ENCODE assay signal across 11 cellular contexts in the genomic region with DNA sequence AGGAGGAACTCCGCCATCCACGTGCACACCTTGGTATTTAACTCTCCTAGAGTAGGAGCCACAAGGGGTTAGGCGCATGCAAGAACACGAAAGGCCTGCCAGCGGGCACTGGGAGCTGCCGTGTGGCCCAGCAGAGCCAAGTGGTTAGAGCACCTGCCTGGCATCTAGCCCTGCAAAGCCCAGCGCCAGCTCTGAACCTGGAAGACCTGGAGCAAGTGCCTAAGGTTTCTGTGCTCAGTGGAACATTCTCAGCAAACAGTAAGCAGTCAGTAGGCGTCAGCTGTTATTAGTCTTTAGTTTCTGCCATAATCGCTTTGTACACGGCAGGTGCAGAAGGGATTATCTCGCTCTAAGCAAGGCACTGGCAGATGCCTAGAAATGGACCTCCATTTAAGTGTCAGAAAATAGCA. TPM values are rescaled to one million over a fixed set of nuclear protein-coding genes. Genes with fewer than 3 reads are reported as not detected.
DNase-seq lines count a peak whose midpoint lies in the region; ATAC-seq, FAIRE-seq and TF ChIP-seq lines count a peak whose summit lies in the region.
"Had no signal": no experiment of that assay in that cellular context is flagged by ENCODE, and none has a peak within 500 bp of the region (broad histone marks: within the 10 kb centered on the region; RNA-seq: fewer than 3 reads in every experiment).

No MANE protein-coding gene starts in this region.

- H3K4me2 ChIP-seq in neuronal stem cell (ENCODE audit: insufficient read depth, low read length, poor library complexity, severe bottlenecking): no peak overlapping the region

- FAIRE-seq in D721Med (lab: Jason Lieb, UNC): peak; percentile 97

- DNase-seq in D721Med (ENCODE audit: insufficient read length, low spot score) (peak; percentile 37), NCI-H1436 treated with DMSO at 0.1 percent for 48 hours (lab: John Stamatoyannopoulos, UW) (peak; percentile 34), WERI-Rb-1 (peak; percentile 85), neuronal stem cell (ENCODE audit: low spot score) (no peak), NCI-H1930 (lab: John Stamatoyannopoulos, UW) (no peak)
- DNase-seq: activated naive CD4-positive, alpha-beta T cell; effector CD4-positive, alpha-beta T cell; stimulated activated naive CD8-positive, alpha-beta T cell treated with anti-CD3 and anti-CD28 coated beads, Interleukin-15, Interleukin-2, amounts not matched to agents 100 U/mL and 50 U/mL, for 24 hours had no signal

- ATAC-seq in HG03460 (IDR thresholded peaks at IDR 0.05; ENCODE audit: unreplicated experiment) (no peak), HG03039 (IDR thresholded peaks at IDR 0.05; ENCODE audit: unreplicated experiment) (no peak)
- ATAC-seq: stimulated activated naive CD8-positive, alpha-beta T cell treated with anti-CD3 and anti-CD28 coated beads, Interleukin-15, Interleukin-2, amounts not matched to agents 100 U/mL and 50 U/mL, for 24 hours had no signal

- no peak overlapping the region for H2BK120ac ChIP-seq in neuronal stem cell (ENCODE audit: low read depth, low read length)

- no peak overlapping the region for H2AFZ ChIP-seq in neuronal stem cell (ENCODE audit: low read length)

- H3K9me3 ChIP-seq in WERI-Rb-1 (ENCODE audit: severe bottlenecking) (no peaks in the 10 kb centered on the region), neuronal stem cell (replicated peaks in 1 of 2; ENCODE audit: control insufficient read depth in 2 of 2, insufficient read depth in 1 of 2, low read depth in 1 of 2, low read length in 2 of 2) (peaks cover 4 to 9% of the 10 kb centered on the region in 2 donors)

- H3K27me3 ChIP-seq in WERI-Rb-1 (ENCODE audit: insufficient read depth, low read depth, severe bottlenecking): no peaks in the 10 kb centered on the region
- no peaks in the 10 kb centered on the region for H3K27me3 ChIP-seq in neuronal stem cell (ENCODE audit: control insufficient read depth in 3 of 3, insufficient read depth in 3 of 3, low read depth in 1 of 3, low read length in 3 of 3)

- H3K36me3 ChIP-seq in WERI-Rb-1: peaks cover 9% of the 10 kb centered on the region; the same call in 1 of the 2 replicates
- H3K36me3 ChIP-seq in neuronal stem cell (replicated peaks in 1 of 2; ENCODE audit: control insufficient read depth in 2 of 2, insufficient read depth in 2 of 2, low read length in 2 of 2): peaks cover 4 to 44% of the 10 kb centered on the region in 2 donors

- no peak overlapping the region for H4K91ac ChIP-seq in neuronal stem cell (ENCODE audit: low read depth, low read length, poor library complexity)

- H2BK15ac ChIP-seq in neuronal stem cell (ENCODE audit: low read length): no peak overlapping the region

- no peak overlapping the region for H3K18ac ChIP-seq in neuronal stem cell (ENCODE audit: low read length)

- no peak overlapping the region for H3K9ac ChIP-seq in neuronal stem cell (ENCODE audit: low read depth, low read length, poor library complexity)

- H3K4ac ChIP-seq in neuronal stem cell (ENCODE audit: low read length): no peak overlapping the region

- peak overlapping the region; percentile 3 for H3K14ac ChIP-seq in neuronal stem cell (ENCODE audit: low read length)

- H3K23ac ChIP-seq in neuronal stem cell (ENCODE audit: low read depth, low read length, poor library complexity): peak overlapping the region; percentile 35

- no CpG with 5 or more reads among the region's 11 CpGs for WGBS in neuronal stem cell (ENCODE audit: extremely low coverage in 2 of 2, insufficient read length in 2 of 2, insufficient replicate concordance in 1 of 2), 2 donors

- no peak overlapping the region for H4K8ac ChIP-seq in neuronal stem cell (ENCODE audit: low read depth, low read length)

- H2AK5ac ChIP-seq in neuronal stem cell (ENCODE audit: low read depth, low read length): no peak overlapping the region

- peaks cover 6% of the 10 kb centered on the region in 2 donors for H3K4me1 ChIP-seq in neuronal stem cell (ENCODE audit: control insufficient read depth in 2 of 2, insufficient read depth in 1 of 2, low read depth in 1 of 2, low read length in 2 of 2)

- TF ChIP-seq CTCF in D721Med (IDR thresholded peaks at IDR 0.05; ENCODE audit: insufficient read depth, missing control alignments): no peak
- TF ChIP-seq CTCF in WERI-Rb-1 (IDR thresholded peaks at IDR 0.05; ENCODE audit: low read depth, low read length): no peak

- H3K79me1 ChIP-seq in neuronal stem cell (ENCODE audit: low read depth, low read length): peaks cover 2% of the 10 kb centered on the region

- H2BK12ac ChIP-seq in neuronal stem cell (ENCODE audit: low read length): no peak overlapping the region

- 0 out of 2 replicates have a peak overlapping the region, but pooled peaks have one; percentile 1 for H3K4me3 ChIP-seq in WERI-Rb-1 (ENCODE audit: low read depth, low read length)
- no peak overlapping the region for H3K4me3 ChIP-seq in neuronal stem cell (ENCODE audit: low read length in 2 of 2)
- H3K4me3 ChIP-seq: SK-N-MC had no signal

- peak overlapping the region; percentile 81 for H3K27ac ChIP-seq in WERI-Rb-1
- H3K27ac ChIP-seq in neuronal stem cell (replicated peaks; ENCODE audit: low read length): no peak overlapping the region
- H3K27ac ChIP-seq: SK-N-MC had no signal

- no peak overlapping the region for H2BK5ac ChIP-seq in neuronal stem cell (ENCODE audit: low read length)

RNA-seq across cellular contexts. Expression of gene SETD3, which starts 55.4 kb away (rescaled TPM):
- 31.6 TPM for polyA plus RNA-seq in neuronal stem cell (2013, experiment 1 of 2)
- 33.6 TPM for polyA plus RNA-seq in neuronal stem cell (2013, experiment 2 of 2)

RNA-seq across cellular contexts. Expression of gene CCNK, which starts 55.9 kb away (rescaled TPM):
- polyA plus RNA-seq in neuronal stem cell (2013, experiment 1 of 2): 65.7 TPM
- polyA plus RNA-seq in neuronal stem cell (2013, experiment 2 of 2): 63.4 TPM

Comparison
In these comparisons a context has a peak if more than half of its experiments do, and no peak if none do; other contexts are left out.
1. DNase-seq: peak in D721Med (single experiment), NCI-H1436 treated with DMSO at 0.1 percent for 48 hours (single experiment) and WERI-Rb-1 (single experiment); none in neuronal stem cell (single experiment) and NCI-H1930 (0 of 2).